9 cellular contexts compared by ENCODE assay signal in genomic region chr1:11053758-11054137, GRCh38. TPM values are rescaled to one million over a fixed set of nuclear protein-coding genes. Genes with fewer than 3 reads are reported as not detected.
DNase-seq lines count a peak whose midpoint lies in the region; ATAC-seq, FAIRE-seq and TF ChIP-seq lines count a peak whose summit lies in the region.
"Had no signal": no experiment of that assay in that cellular context is flagged by ENCODE, and none has a peak within 500 bp of the region (broad histone marks: within the 10 kb centered on the region; RNA-seq: fewer than 3 reads in every experiment).

No MANE protein-coding gene starts in this region.

- no peaks in the 10 kb centered on the region for H3K9me2 ChIP-seq in GM23338 (ENCODE audit: insufficient read depth)

- intact Hi-C loops in left lung (cut with DNase I), result no loop called here

- no peaks in the 10 kb centered on the region for H3K27me3 ChIP-seq in BE2C
- no peaks in the 10 kb centered on the region for H3K27me3 ChIP-seq in GM23338 (ENCODE audit: insufficient read depth)
- peaks cover 0 to 8% of the 10 kb centered on the region in 2 donors for H3K27me3 ChIP-seq in left lung

- H3K36me3 Mint-ChIP-seq in GM23338 (ENCODE audit: low read depth), result peaks cover 40% of the 10 kb centered on the region
- H3K36me3 Mint-ChIP-seq in activated naive CD8-positive, alpha-beta T cell treated with anti-CD3 and anti-CD28 coated beads, Interleukin-2, amount 50 U/mL, for 24 hours (ENCODE audit: low read depth), result peaks cover 23% of the 10 kb centered on the region

- no peak overlapping the region for H3K4me3 Mint-ChIP-seq in GM23338
- no peak overlapping the region for H3K4me3 Mint-ChIP-seq in activated naive CD8-positive, alpha-beta T cell treated with anti-CD3 and anti-CD28 coated beads, Interleukin-2, amount 50 U/mL, for 24 hours

- peaks cover 23% of the 10 kb centered on the region for H3K36me3 ChIP-seq in BE2C
- H3K36me3 ChIP-seq in GM23338 (ENCODE audit: insufficient read depth), result peaks cover 4% of the 10 kb centered on the region; the same call in 1 of the 2 replicates
- H3K36me3 ChIP-seq in left lung, result peaks cover 0 to 43% of the 10 kb centered on the region in 2 donors

- H3K27ac ChIP-seq in GM23338 (ENCODE audit: low read depth) (0 out of 2 replicates have a peak overlapping the region, but pooled peaks have one; percentile 76), left lung (no peak overlapping the region)
- H3K27ac ChIP-seq: coronary artery had no signal

- H2AFZ ChIP-seq in GM23338, result no peak overlapping the region

- H3K4me2 ChIP-seq in GM23338, result peak overlapping the region; percentile 67; the same call in 1 of the 2 replicates

- no peaks in the 10 kb centered on the region for H3K9me3 ChIP-seq in BE2C
- no peaks in the 10 kb centered on the region for H3K9me3 ChIP-seq in left lung

- peaks cover 12% of the 10 kb centered on the region for H3K79me2 ChIP-seq in GM23338 (replicated peaks; ENCODE audit: insufficient read depth)

- no peak for FAIRE-seq in GM19239 (lab: Jason Lieb, UNC)

- H4K20me1 ChIP-seq in GM23338 (replicated peaks; ENCODE audit: insufficient read depth), result peaks cover 3% of the 10 kb centered on the region

- peaks cover 26% of the 10 kb centered on the region for H3F3A ChIP-seq in GM23338 (replicated peaks; ENCODE audit: low read depth)

- peak; percentile 26 for DNase-seq in BE2C
- DNase-seq in GM23338 (ENCODE audit: low spot score), result peak; percentile 83
- peak; percentile 42 for DNase-seq in activated naive CD8-positive, alpha-beta T cell treated with anti-CD3 and anti-CD28 coated beads, Interleukin-2, amount 50 U/mL, for 24 hours
- DNase-seq in left lung, result no peak
- DNase-seq in GM19239 (ENCODE audit: insufficient read length, low spot score), result no peak
- DNase-seq in NCI-H187 (lab: John Stamatoyannopoulos, UW), result no peak

- H3K4me3 ChIP-seq in BE2C (ENCODE audit: low read depth, low read length), result no peak overlapping the region
- no peak overlapping the region for H3K4me3 ChIP-seq in GM23338
- no peak overlapping the region for H3K4me3 ChIP-seq in left lung
- H3K4me3 ChIP-seq: coronary artery had no signal

- no peaks in the 10 kb centered on the region; the same call in 2 of the 3 replicates for H3K9me3 Mint-ChIP-seq in GM23338
- H3K9me3 Mint-ChIP-seq in activated naive CD8-positive, alpha-beta T cell treated with anti-CD3 and anti-CD28 coated beads, Interleukin-2, amount 50 U/mL, for 24 hours, result no peaks in the 10 kb centered on the region

- H3K27me3 Mint-ChIP-seq in GM23338 (ENCODE audit: insufficient read depth, low read depth, poor library complexity), result peaks cover 22% of the 10 kb centered on the region
- H3K27me3 Mint-ChIP-seq in activated naive CD8-positive, alpha-beta T cell treated with anti-CD3 and anti-CD28 coated beads, Interleukin-2, amount 50 U/mL, for 24 hours, result no peaks in the 10 kb centered on the region

- TF ChIP-seq CTCF in BE2C (IDR thresholded peaks at IDR 0.05; ENCODE audit: low read depth, low read length), result no peak
- no peak for TF ChIP-seq CTCF in GM23338 (conservative IDR thresholded peaks at IDR 0.05; ENCODE audit: low read depth in 2 of 2)
- TF ChIP-seq CTCF in left lung (IDR thresholded peaks at IDR 0.05), result no peak

- peaks cover 27% of the 10 kb centered on the region for H3K4me1 Mint-ChIP-seq in GM23338
- H3K4me1 Mint-ChIP-seq in activated naive CD8-positive, alpha-beta T cell treated with anti-CD3 and anti-CD28 coated beads, Interleukin-2, amount 50 U/mL, for 24 hours, result peaks cover 21% of the 10 kb centered on the region

- ATAC-seq in GM23338 (peak; percentile 75), left lung (peak; percentile 38), GM19467 (IDR thresholded peaks at IDR 0.05; ENCODE audit: unreplicated experiment) (no peak), GM21717 (IDR thresholded peaks at IDR 0.05; ENCODE audit: unreplicated experiment) (no peak)
- peak; percentile 3 for ATAC-seq in activated naive CD8-positive, alpha-beta T cell treated with anti-CD3 and anti-CD28 coated beads, Interleukin-2, amount 50 U/mL, for 24 hours

- H3K27ac Mint-ChIP-seq in GM23338, result no peak overlapping the region
- no peak overlapping the region for H3K27ac Mint-ChIP-seq in activated naive CD8-positive, alpha-beta T cell treated with anti-CD3 and anti-CD28 coated beads, Interleukin-2, amount 50 U/mL, for 24 hours

- H3K4me1 ChIP-seq in BE2C (peaks cover 21% of the 10 kb centered on the region), GM23338 (ENCODE audit: insufficient read depth) (peaks cover 10% of the 10 kb centered on the region), left lung (peaks cover 3 to 19% of the 10 kb centered on the region in 2 donors)

TF ChIP-seq in GM23338, 12 proteins besides CTCF, POLR2A, EP300 and RAD21 (continues in another document):
- TF ChIP-seq POLR2AphosphoS5 (IDR thresholded peaks at IDR 0.05; ENCODE audit: low read depth) (peak; percentile 33; the same call in 1 of the 2 replicates), REST (IDR thresholded peaks at IDR 0.05; ENCODE audit: unreplicated experiment) (peak; percentile 90), EZH2phosphoT487 (IDR thresholded peaks at IDR 0.05; ENCODE audit: unreplicated experiment) (no peak)

RNA-seq across cellular contexts. Expression of gene SRM, which starts 6.1 kb away (rescaled TPM):
- polyA plus RNA-seq in BE2C (2012; ENCODE audit: insufficient read depth, insufficient read length, low read depth), result 326 TPM
- total RNA-seq in GM23338 (2014; rRNA removed; shearing (Covaris generic)), result 144 and 170 TPM in 2 replicates
- 253 and 313 TPM in 2 replicates for polyA plus RNA-seq in GM23338 (2016; fragmentation: Nextera tagmentation; extraction: Ambion mirVana)
- 100 to 1,000 TPM in 1 of 2 donors, 10 to 100 TPM in 1; 67.1 to 123 TPM for total RNA-seq in left lung

RNA-seq across cellular contexts. Expression of gene MASP2, which starts 6.7 kb away (rescaled TPM):
- polyA plus RNA-seq in BE2C (2012; ENCODE audit: insufficient read depth, insufficient read length, low read depth), result 3.6 TPM
- 0.31 and 1.5 TPM in 2 replicates for total RNA-seq in GM23338 (2014; rRNA removed; shearing (Covaris generic))
- 0.71 and 0.78 TPM in 2 replicates for polyA plus RNA-seq in GM23338 (2016; fragmentation: Nextera tagmentation; extraction: Ambion mirVana)
- total RNA-seq in left lung, result not detected

RNA-seq across cellular contexts. Expression of gene TARDBP, which starts 41.3 kb away (rescaled TPM):
- polyA plus RNA-seq in BE2C (2012; ENCODE audit: insufficient read depth, insufficient read length, low read depth), result 157 TPM
- total RNA-seq in GM23338 (2014; rRNA removed; shearing (Covaris generic)), result 258 and 313 TPM in 2 replicates
- polyA plus RNA-seq in GM23338 (2016; fragmentation: Nextera tagmentation; extraction: Ambion mirVana), result 171 and 204 TPM in 2 replicates
- total RNA-seq in left lung, result 100 to 1,000 TPM; 119 to 126 TPM

RNA-seq across cellular contexts. Expression of gene EXOSC10, which starts 45.9 kb away (rescaled TPM):
- polyA plus RNA-seq in BE2C (2012; ENCODE audit: insufficient read depth, insufficient read length, low read depth), result 39.4 TPM
- 59.5 and 72.9 TPM in 2 replicates for total RNA-seq in GM23338 (2014; rRNA removed; shearing (Covaris generic))
- 39.3 and 55.5 TPM in 2 replicates for polyA plus RNA-seq in GM23338 (2016; fragmentation: Nextera tagmentation; extraction: Ambion mirVana)
- total RNA-seq in left lung, result 10 to 100 TPM; 42.9 to 53.2 TPM

Comparison
In these comparisons a context has a peak if more than half of its experiments do, and no peak if none do; other contexts are left out.
1. DNase-seq: peak in BE2C (single experiment), GM23338 (single experiment) and activated naive CD8-positive, alpha-beta T cell treated with anti-CD3 and anti-CD28 coated beads, Interleukin-2, amount 50 U/mL, for 24 hours (single experiment); none in left lung (0 of 2), GM19239 (single experiment) and NCI-H187 (0 of 2).
2. ATAC-seq: peak in GM23338 (single experiment), activated naive CD8-positive, alpha-beta T cell treated with anti-CD3 and anti-CD28 coated beads, Interleukin-2, amount 50 U/mL, for 24 hours (single experiment) and left lung (single experiment); none in GM19467 (single experiment) and GM21717 (single experiment).